In the genomic region with DNA sequence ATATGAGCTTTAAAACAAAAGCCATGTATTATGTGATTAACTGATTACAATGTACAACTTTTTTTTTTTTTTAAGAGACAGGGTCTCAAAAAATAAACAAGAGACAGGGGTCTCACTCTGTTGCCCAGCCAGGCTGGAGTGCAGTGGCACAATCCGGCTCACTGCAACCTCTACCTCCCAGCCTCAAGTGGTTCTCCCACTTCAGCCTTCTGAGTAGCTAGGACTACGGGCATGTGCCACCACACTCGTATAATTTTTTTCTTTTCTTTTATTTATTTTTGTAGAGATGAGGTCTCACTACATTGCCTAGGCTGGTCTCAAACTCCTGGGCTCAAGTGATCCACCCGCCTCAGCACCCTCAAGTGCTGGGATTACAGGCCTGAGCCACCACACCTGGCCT, we compare ENCODE assay signal across 21 cellular contexts.
"Had no signal": no experiment of that assay in that cellular context is flagged by ENCODE, and none has a peak within 500 bp of the region (broad histone marks: within the 10 kb centered on the region; RNA-seq: fewer than 3 reads in every experiment).

No MANE protein-coding gene starts in this region.

- H3K27ac ChIP-seq: neural progenitor cell, ovary, parathyroid adenoma, psoas muscle, right lobe of liver, sigmoid colon, suprapubic skin, testis, tibial nerve, upper lobe of left lung, uterus had no signal

- H3K4me1 ChIP-seq: neural progenitor cell, parathyroid adenoma, psoas muscle, right lobe of liver, sigmoid colon, testis, upper lobe of left lung, uterus had no signal

- H3K36me3 ChIP-seq: neural progenitor cell, ovary, right lobe of liver, uterus had no signal

- H3K9me3 ChIP-seq: ovary, psoas muscle, right lobe of liver, sigmoid colon, suprapubic skin, testis, tibial nerve, upper lobe of left lung, uterus had no signal

- DNase-seq: natural killer cell; occipital lobe; ovary; posterior cingulate gyrus; psoas muscle; right cardiac atrium; right lobe of liver; sigmoid colon; stimulated activated CD4-positive, alpha-beta T cell treated with anti-CD3 and anti-CD28 coated beads, Interleukin-15, amount 100 ng/mL, for 24 hours; stimulated activated CD4-positive, alpha-beta T cell treated with anti-CD3 and anti-CD28 coated beads, Interleukin-2, amount 100 ng/mL, for 24 hours; stimulated activated CD4-positive, alpha-beta T cell treated with anti-CD3 and anti-CD28 coated beads, Interleukin-2, amount 100 ng/mL, for 48 hours; stimulated activated naive CD8-positive, alpha-beta T cell treated with anti-CD3 and anti-CD28 coated beads, Interleukin-15, amount 100 ng/mL, for 72 hours; stimulated activated naive CD8-positive, alpha-beta T cell treated with anti-CD3 and anti-CD28 coated beads, Interleukin-15, Interleukin-2, amounts not matched to agents 100 U/mL and 50 U/mL, for 24 hours; testis; trophoblast cell; uterus had no signal

- ATAC-seq: right cardiac atrium had no signal

- H3K27me3 ChIP-seq: neural progenitor cell, ovary, right lobe of liver, sigmoid colon, suprapubic skin, testis, tibial nerve, upper lobe of left lung, uterus had no signal

- H3K4me3 ChIP-seq: neural progenitor cell, ovary, psoas muscle, right lobe of liver, sigmoid colon, suprapubic skin, testis, tibial nerve, upper lobe of left lung, uterus had no signal
